20 cellular contexts compared by ENCODE assay signal in the genomic region with DNA sequence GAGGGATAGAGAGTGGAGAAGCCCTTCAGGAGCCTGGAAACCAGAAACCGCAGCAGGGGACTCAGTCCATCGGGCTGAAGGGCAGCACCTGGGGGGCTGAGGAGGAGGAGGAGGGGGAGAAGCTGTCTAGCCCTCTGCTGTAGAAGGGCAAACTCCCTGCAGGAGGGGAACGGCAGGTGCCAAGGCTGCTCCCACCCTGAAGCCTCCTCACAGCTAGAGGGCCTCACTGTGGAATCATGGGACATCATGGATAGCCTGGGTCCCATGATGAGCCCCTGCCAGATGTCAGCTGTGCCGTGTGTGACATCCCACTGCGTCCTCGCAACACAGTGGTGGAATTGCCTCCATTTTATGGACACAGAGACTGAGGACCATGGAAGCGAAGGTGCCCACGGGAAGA. TPM values are rescaled to one million over a fixed set of nuclear protein-coding genes. Genes with fewer than 3 reads are reported as not detected.
"Had no signal": no experiment of that assay in that cellular context is flagged by ENCODE, and none has a peak within 500 bp of the region (broad histone marks: within the 10 kb centered on the region; RNA-seq: fewer than 3 reads in every experiment).

No MANE protein-coding gene starts in this region.

- H3K4me1 ChIP-seq: adrenal gland, esophagus muscularis mucosa, gastrocnemius medialis, thyroid gland had no signal

- H3K36me3 ChIP-seq: adrenal gland, esophagus muscularis mucosa, gastrocnemius medialis, thyroid gland had no signal

- H3K4me3 ChIP-seq: adrenal gland, esophagus muscularis mucosa, gastrocnemius medialis, lung, thyroid gland had no signal

- H3K27ac ChIP-seq: adrenal gland, esophagus muscularis mucosa, gastrocnemius medialis, thyroid gland, VCaP had no signal

- ATAC-seq: activated CD4-positive, CD25-positive, alpha-beta regulatory T cell treated with anti-CD3 and anti-CD28 coated beads, Interleukin-2, amount 50 U/mL, for 24 hours; effector memory CD8-positive, alpha-beta T cell; gastrocnemius medialis; natural killer cell; stimulated activated naive CD8-positive, alpha-beta T cell treated with anti-CD3 and anti-CD28 coated beads, Interleukin-15, Interleukin-2, amounts not matched to agents 100 U/mL and 50 U/mL, for 24 hours had no signal

- H3K27me3 ChIP-seq: adrenal gland, gastrocnemius medialis, thyroid gland had no signal

- H3K9me3 ChIP-seq: adrenal gland, esophagus muscularis mucosa, gastrocnemius medialis, thyroid gland had no signal

- DNase-seq: activated CD4-positive, alpha-beta memory T cell treated with anti-CD3 and anti-CD28 coated beads, Interleukin-2, amount 10 ng/mL, durations not matched to agents 7 days and 5 days; activated CD4-positive, alpha-beta T cell treated with anti-CD3 and anti-CD28 coated beads, Interleukin-2, amount 10 ng/mL, durations not matched to agents 24 days and 14 days; adrenal gland; central memory CD4-positive, alpha-beta T cell; effector memory CD8-positive, alpha-beta T cell; gastrocnemius medialis; hypothalamus; natural killer cell; stimulated activated CD4-positive, alpha-beta T cell treated with anti-CD3 and anti-CD28 coated beads, Interleukin-12 subunit alpha, Interleukin-12 subunit beta, amount 100 ng/mL, for 4 hours; stimulated activated CD4-positive, alpha-beta T cell treated with anti-CD3 and anti-CD28 coated beads, Interleukin-4, amount 100 ng/mL, for 4 hours; stimulated activated naive CD8-positive, alpha-beta T cell treated with anti-CD3 and anti-CD28 coated beads, Interleukin-15, Interleukin-2, amounts not matched to agents 100 U/mL and 50 U/mL, for 24 hours; substantia nigra; thyroid gland had no signal

RNA-seq across cellular contexts. Expression of gene MYO7B, which starts 0.5 kb away (rescaled TPM):
- total RNA-seq: endothelial cell of umbilical vein, osteocyte, progenitor cell of endocrine pancreas had no signal
